18 cellular contexts compared by ENCODE assay signal in genomic region chr18:74198453-74198852, GRCh38. TPM values are rescaled to one million over a fixed set of nuclear protein-coding genes. Genes with fewer than 3 reads are reported as not detected.
DNase-seq lines count a peak whose midpoint lies in the region; ATAC-seq and TF ChIP-seq lines count a peak whose summit lies in the region.
"Had no signal": no experiment of that assay in that cellular context is flagged by ENCODE, and none has a peak within 500 bp of the region (broad histone marks: within the 10 kb centered on the region; RNA-seq: fewer than 3 reads in every experiment).

No MANE protein-coding gene starts in this region.

- no peaks in the 10 kb centered on the region for H3K9me3 ChIP-seq in BLaER1 treated with 17β-estradiol and CSF1 and Interleukin-3, amounts not matched to agents 10 nM and 100 nM (replicated peaks in 1 of 11)
- H3K9me3 ChIP-seq in duodenal mucosa (ENCODE audit: control insufficient read depth in 1 of 2, low read length in 2 of 2) (no peaks in the 10 kb centered on the region), liver (ENCODE audit: control insufficient read depth in 4 of 4, low read length in 3 of 4) (no peaks in the 10 kb centered on the region)
- H3K9me3 ChIP-seq: SK-N-SH had no signal

- H3K36me3 Mint-ChIP-seq in stimulated activated effector memory CD8-positive, alpha-beta T cell treated with anti-CD3 and anti-CD28 coated beads, Interleukin-12 subunit alpha, Interleukin-12 subunit beta, amount 100 ng/mL, for 72 hours: no peaks in the 10 kb centered on the region
- H3K36me3 Mint-ChIP-seq in effector memory CD8-positive, alpha-beta T cell (ENCODE audit: insufficient read depth): no peaks in the 10 kb centered on the region

- no peak for DNase-seq in stimulated activated effector memory CD8-positive, alpha-beta T cell treated with anti-CD3 and anti-CD28 coated beads, Interleukin-12 subunit alpha, Interleukin-12 subunit beta, amount 100 ng/mL, for 72 hours (ENCODE audit: low spot score in 2 of 2)
- no peak for DNase-seq in effector memory CD8-positive, alpha-beta T cell
- no peak for DNase-seq in stimulated activated CD4-positive, alpha-beta T cell treated with anti-CD3 and anti-CD28 coated beads, Interleukin-4, amount 100 ng/mL, for 24 hours
- no peak for DNase-seq in NCI-H2171 treated with DMSO at 0.1 percent for 48 hours (lab: John Stamatoyannopoulos, UW)
- DNase-seq: C1 segment of cervical spinal cord, NCI-H1092 treated with DMSO at 0.1 percent for 48 hours, NCI-H146, NCI-H2029 treated with DMSO at 0.1 percent for 48 hours, NCI-H2171, NCI-H446 treated with DMSO at 0.1 percent for 48 hours, NCI-H774, SHP77 treated with DMSO at 0.1 percent for 48 hours, SK-N-SH had no signal

- no peaks in the 10 kb centered on the region for H3K27me3 ChIP-seq in BLaER1 treated with 17β-estradiol and CSF1 and Interleukin-3, amounts not matched to agents 10 nM and 100 nM
- H3K27me3 ChIP-seq in duodenal mucosa (ENCODE audit: control insufficient read depth in 1 of 2, insufficient read depth in 2 of 2, low read length in 2 of 2) (no peaks in the 10 kb centered on the region), liver (ENCODE audit: control insufficient read depth in 4 of 4, insufficient read depth in 4 of 4, low read length in 3 of 4) (no peaks in the 10 kb centered on the region)

- H3K4me3 ChIP-seq in BLaER1 treated with 17β-estradiol and CSF1 and Interleukin-3, amounts not matched to agents 10 nM and 100 nM: no peak overlapping the region
- no peak overlapping the region for H3K4me3 ChIP-seq in duodenal mucosa (ENCODE audit: low read depth in 1 of 2, low read length in 2 of 2)
- H3K4me3 ChIP-seq in liver (ENCODE audit: low read depth in 1 of 3, low read length in 3 of 3): no peak overlapping the region

- H3K36me3 ChIP-seq in BLaER1 treated with 17β-estradiol and CSF1 and Interleukin-3, amounts not matched to agents 10 nM and 100 nM: no peaks in the 10 kb centered on the region
- H3K36me3 ChIP-seq in duodenal mucosa (ENCODE audit: control insufficient read depth in 1 of 2, insufficient read depth in 2 of 2, low read length in 2 of 2): no peaks in the 10 kb centered on the region
- no peaks in the 10 kb centered on the region for H3K36me3 ChIP-seq in liver (ENCODE audit: control insufficient read depth in 4 of 4, insufficient read depth in 3 of 4, low read depth in 1 of 4, low read length in 3 of 4)

- WGBS in liver: 93% methylated on average over 3 of the region's 3 CpGs

- no peaks in the 10 kb centered on the region for H3K4me1 Mint-ChIP-seq in stimulated activated effector memory CD8-positive, alpha-beta T cell treated with anti-CD3 and anti-CD28 coated beads, Interleukin-12 subunit alpha, Interleukin-12 subunit beta, amount 100 ng/mL, for 72 hours
- peaks cover 0 to 2% of the 10 kb centered on the region in 2 donors for H3K4me1 Mint-ChIP-seq in effector memory CD8-positive, alpha-beta T cell (ENCODE audit: low read depth in 2 of 2)

- H3K4me2 ChIP-seq in BLaER1 treated with 17β-estradiol and CSF1 and Interleukin-3, amounts not matched to agents 10 nM and 100 nM: peak overlapping the region in 9 of 11 experiments; percentile 10 to 72 (median 58); a peak in 18 of 22 replicates
- H3K4me2 ChIP-seq: SK-N-SH had no signal

- ATAC-seq in stimulated activated effector memory CD8-positive, alpha-beta T cell treated with anti-CD3 and anti-CD28 coated beads, Interleukin-12 subunit alpha, Interleukin-12 subunit beta, amount 100 ng/mL, for 72 hours: peak; percentile 7
- ATAC-seq in effector memory CD8-positive, alpha-beta T cell (replicated peaks): no peak
- ATAC-seq in HG03520 (IDR thresholded peaks at IDR 0.05; ENCODE audit: unreplicated experiment): no peak

- H4K20me1 ChIP-seq in BLaER1 treated with 17β-estradiol and CSF1 and Interleukin-3, amounts not matched to agents 10 nM and 100 nM: no peaks in the 10 kb centered on the region

- no peak overlapping the region for H3K4me3 Mint-ChIP-seq in stimulated activated effector memory CD8-positive, alpha-beta T cell treated with anti-CD3 and anti-CD28 coated beads, Interleukin-12 subunit alpha, Interleukin-12 subunit beta, amount 100 ng/mL, for 72 hours
- H3K4me3 Mint-ChIP-seq in effector memory CD8-positive, alpha-beta T cell: no peak overlapping the region

- TF ChIP-seq RAD21 in liver (IDR thresholded peaks at IDR 0.05): no peak

- peaks cover 17 to 33% of the 10 kb centered on the region in 2 donors for H3K27me3 Mint-ChIP-seq in effector memory CD8-positive, alpha-beta T cell

- H3K4me1 ChIP-seq in BLaER1 treated with 17β-estradiol and CSF1 and Interleukin-3, amounts not matched to agents 10 nM and 100 nM: peaks cover 14 to 33% (median 22%) of the 10 kb centered on the region in 10 experiments; a peak in 19 of 20 replicates
- H3K4me1 ChIP-seq in duodenal mucosa (ENCODE audit: control insufficient read depth in 1 of 2, insufficient read depth in 2 of 2, low read length in 2 of 2): peaks cover 16 to 22% of the 10 kb centered on the region in 2 donors
- H3K4me1 ChIP-seq in liver (ENCODE audit: control insufficient read depth in 4 of 4, insufficient read depth in 4 of 4, low read length in 3 of 4): peaks cover 7 to 27% (median 20%) of the 10 kb centered on the region in 4 donors

- no peak overlapping the region for H3K27ac Mint-ChIP-seq in stimulated activated effector memory CD8-positive, alpha-beta T cell treated with anti-CD3 and anti-CD28 coated beads, Interleukin-12 subunit alpha, Interleukin-12 subunit beta, amount 100 ng/mL, for 72 hours
- H3K27ac Mint-ChIP-seq in effector memory CD8-positive, alpha-beta T cell: peak overlapping the region in 1 of 2 donors; percentile 51

- no peak for TF ChIP-seq CTCF in liver (IDR thresholded peaks at IDR 0.05; ENCODE audit: low read depth, low read length, missing input control)

- peak overlapping the region in 5 of 11 experiments; percentile 18 to 59 (median 47); a peak in 6 of 22 replicates for H3K27ac ChIP-seq in BLaER1 treated with 17β-estradiol and CSF1 and Interleukin-3, amounts not matched to agents 10 nM and 100 nM
- H3K27ac ChIP-seq in duodenal mucosa (ENCODE audit: low read depth, low read length) (peak overlapping the region; percentile 61), liver (ENCODE audit: low read depth in 1 of 2, low read length in 2 of 2) (peak overlapping the region; percentile 84 to 86)

- H3K9ac ChIP-seq in BLaER1 treated with 17β-estradiol and CSF1 and Interleukin-3, amounts not matched to agents 10 nM and 100 nM: no peak overlapping the region
- H3K9ac ChIP-seq in duodenal mucosa (ENCODE audit: low read depth in 1 of 2, low read length in 2 of 2) (no peak overlapping the region), liver (ENCODE audit: low read depth in 1 of 2, low read length in 2 of 2) (no peak overlapping the region)
- H3K9ac ChIP-seq: SK-N-SH had no signal

- no peaks in the 10 kb centered on the region for H3K9me3 Mint-ChIP-seq in stimulated activated effector memory CD8-positive, alpha-beta T cell treated with anti-CD3 and anti-CD28 coated beads, Interleukin-12 subunit alpha, Interleukin-12 subunit beta, amount 100 ng/mL, for 72 hours
- H3K9me3 Mint-ChIP-seq in effector memory CD8-positive, alpha-beta T cell: no peaks in the 10 kb centered on the region

TF ChIP-seq in liver, 16 proteins besides CTCF, POLR2A, EP300 and RAD21:
- no peak for TF ChIP-seq MAX (IDR thresholded peaks at IDR 0.05)

RNA-seq across cellular contexts. Expression of gene TIMM21, which starts 50.1 kb away (rescaled TPM):
- 10 to 100 TPM; 24.1 to 35.9 TPM for total RNA-seq in liver
- 10 to 100 TPM; 22.0 to 39.2 TPM for polyA plus RNA-seq in liver

RNA-seq across cellular contexts. Expression of gene FBXO15, which starts 50.8 kb away (rescaled TPM):
- total RNA-seq in liver: under 1 TPM; 0.47 to 0.50 TPM
- under 1 TPM; 0.23 to 0.35 TPM for polyA plus RNA-seq in liver
- total RNA-seq: HT-29 had no signal
